24 cellular contexts compared by ENCODE assay signal in the genomic region with DNA sequence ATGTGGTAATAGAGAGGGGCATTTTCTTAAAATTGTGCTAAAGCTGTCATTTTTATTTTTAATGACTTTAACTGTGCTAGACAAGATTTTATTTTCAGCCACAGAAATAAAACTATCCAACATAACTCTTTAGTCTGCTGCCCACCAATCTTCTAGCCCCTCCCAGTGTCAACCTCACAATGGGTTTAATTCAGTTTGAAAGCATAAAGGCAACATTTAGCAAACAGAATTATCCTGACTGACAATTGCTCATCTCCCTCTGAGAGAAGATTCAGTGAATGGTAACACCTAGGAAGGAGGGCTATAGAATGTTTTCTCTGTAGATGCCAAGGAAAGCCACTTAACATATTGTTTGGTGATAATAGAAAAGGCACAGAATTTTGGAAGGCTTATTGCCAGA. TPM values are rescaled to one million over a fixed set of nuclear protein-coding genes. Genes with fewer than 3 reads are reported as not detected.
DNase-seq lines count a peak whose midpoint lies in the region; ATAC-seq, FAIRE-seq and TF ChIP-seq lines count a peak whose summit lies in the region.
"Had no signal": no experiment of that assay in that cellular context is flagged by ENCODE, and none has a peak within 500 bp of the region (broad histone marks: within the 10 kb centered on the region; RNA-seq: fewer than 3 reads in every experiment).

No MANE protein-coding gene starts in this region.

- H3K27ac ChIP-seq in dorsolateral prefrontal cortex: peak overlapping the region in 58 of 59 donors; percentile 26 to 99 (median 94)
- peak overlapping the region; percentile 96 for H3K27ac ChIP-seq in temporal lobe (ENCODE audit: low read depth, low read length)
- H3K27ac ChIP-seq in HepG2 (ENCODE audit: extremely low read length, insufficient read depth, low read length): no peak overlapping the region
- H3K27ac ChIP-seq: BLaER1 treated with 17β-estradiol and CSF1 and Interleukin-3, amounts not matched to agents 10 nM and 100 nM had no signal

- in situ Hi-C loops in HepG2 (cut with HindIII; ENCODE audit: extremely low pct_ligation_motif_present, low pct_unique_long_range_greater_than_20kb): no loop called here

- POLR2A ChIA-PET in HepG2 (lab: Yijun Ruan, JAX): no interaction called here

- no peaks in the 10 kb centered on the region for H3K9me3 ChIP-seq in HepG2 (ENCODE audit: low read length)
- H3K9me3 ChIP-seq: BLaER1 treated with 17β-estradiol and CSF1 and Interleukin-3, amounts not matched to agents 10 nM and 100 nM had no signal

- DNase-seq in NCI-H2227 treated with DMSO at 0.1 percent for 48 hours (lab: John Stamatoyannopoulos, UW): peak; percentile 71
- no peak for DNase-seq in dorsolateral prefrontal cortex
- DNase-seq in midbrain (lab: John Stamatoyannopoulos, UW): peak; percentile 41
- no peak for DNase-seq in HepG2 (ENCODE audit: low spot score)
- DNase-seq: CD4-positive, alpha-beta T cell; DMS53; GOT3; HCEC 1CT; NCI-H1048; NCI-H1417; NCI-H1694 treated with DMSO at 0.1 percent for 48 hours; NCI-H2081; NCI-H2171; NCI-H524; Right ventricle myocardium superior; RPMI8226 had no signal

- no peaks in the 10 kb centered on the region for H3K4me1 ChIP-seq in HepG2 (ENCODE audit: insufficient read depth, low read length)

- ATAC-seq in HG02970 (IDR thresholded peaks at IDR 0.05; ENCODE audit: low FRiP score, unreplicated experiment): no peak
- ATAC-seq in HepG2: no peak
- no peak for ATAC-seq in GM19328 (IDR thresholded peaks at IDR 0.05; ENCODE audit: unreplicated experiment)

- H3K9ac ChIP-seq in HepG2 (ENCODE audit: insufficient read depth, low read depth, low read length): no peak overlapping the region
- H3K9ac ChIP-seq: BLaER1 treated with 17β-estradiol and CSF1 and Interleukin-3, amounts not matched to agents 10 nM and 100 nM had no signal

- intact Hi-C loops in dorsolateral prefrontal cortex (cut with DNase I) (loop anchor here in 1 of 2 donors (10.0 kb wide), 2 partner anchors 174 to 274 kb away; no protein-coding TSS in a partner anchor), HepG2 (cut with micrococcal nuclease; ENCODE audit: unreplicated experiment) (no loop called here)

- H3K27me3 ChIP-seq in dorsolateral prefrontal cortex: no peaks in the 10 kb centered on the region
- no peaks in the 10 kb centered on the region for H3K27me3 ChIP-seq in HepG2 (ENCODE audit: control insufficient read depth in 1 of 2, insufficient read depth in 2 of 2, low read length in 2 of 2)
- H3K27me3 ChIP-seq: BLaER1 treated with 17β-estradiol and CSF1 and Interleukin-3, amounts not matched to agents 10 nM and 100 nM had no signal

- no peak for FAIRE-seq in HepG2 (lab: Jason Lieb, UNC)
- FAIRE-seq: A204.1 had no signal

- no peaks in the 10 kb centered on the region for H4K20me1 ChIP-seq in HepG2 (ENCODE audit: insufficient read depth, low read length)
- H4K20me1 ChIP-seq: BLaER1 treated with 17β-estradiol and CSF1 and Interleukin-3, amounts not matched to agents 10 nM and 100 nM had no signal

- no peak for TF ChIP-seq RAD21 in HepG2 (CRISPR knock-in tag; IDR thresholded peaks at IDR 0.05)

- no peak for TF ChIP-seq POLR2A in HepG2 (IDR thresholded peaks at IDR 0.05; ENCODE audit: insufficient read depth in 1 of 2, low read depth in 2 of 2, low read length in 2 of 2)

- H3K79me2 ChIP-seq in HepG2 (ENCODE audit: insufficient read depth, low read length): no peaks in the 10 kb centered on the region

- H2AFZ ChIP-seq in HepG2 (ENCODE audit: low read length): no peak overlapping the region

- H3K4me3 ChIP-seq in dorsolateral prefrontal cortex (peak overlapping the region; percentile 12 to 79 (median 58)), HepG2 (replicated peaks in 1 of 3; ENCODE audit: insufficient read depth in 1 of 3, low read depth in 2 of 3, low read length in 3 of 3) (no peak overlapping the region)
- H3K4me3 ChIP-seq: BLaER1 treated with 17β-estradiol and CSF1 and Interleukin-3, amounts not matched to agents 10 nM and 100 nM had no signal

- no TSS peak for BruUV-seq in HepG2 (replicated peaks; lab: Mats Ljungman, UMichigan)

- H3K4me2 ChIP-seq in HepG2 (ENCODE audit: low read depth, low read length): no peak overlapping the region

- CTCF ChIA-PET in HepG2 (lab: Yijun Ruan, JAX; ENCODE audit: low intra/inter-chr PET ratio, low total read pairs): no interaction called here

- no peak for TF ChIP-seq EP300 in HepG2 (IDR thresholded peaks at IDR 0.05; ENCODE audit: low read depth in 2 of 2, low read length in 2 of 2)
- TF ChIP-seq EP300 in HepG2 (CRISPR knock-in tag; IDR thresholded peaks at IDR 0.05; ENCODE audit: borderline replicate concordance): no peak

- TF ChIP-seq CTCF in dorsolateral prefrontal cortex (IDR thresholded peaks at IDR 0.05 in 54 of 56, conservative IDR thresholded peaks at IDR 0.05 in 2 of 56; ENCODE audit: low read depth in 1 of 56, partially characterized antibody in 56 of 56) (no peak), HepG2 (CRISPR knock-in tag; IDR thresholded peaks at IDR 0.05) (no peak)

- no peaks in the 10 kb centered on the region for H3K36me3 ChIP-seq in HepG2 (replicated peaks in 1 of 2; ENCODE audit: control insufficient read depth in 1 of 2, insufficient read depth in 2 of 2, low read length in 2 of 2)

TF ChIP-seq in HepG2, 621 proteins besides CTCF, POLR2A, EP300 and RAD21 (continues in another document):
- TF ChIP-seq DR1 (CRISPR knock-in tag; IDR thresholded peaks at IDR 0.05) (no peak), SSRP1 (CRISPR knock-in tag; IDR thresholded peaks at IDR 0.05) (no peak), ATF2 (CRISPR knock-in tag; IDR thresholded peaks at IDR 0.05) (no peak), ZNF496 (CRISPR knock-in tag; IDR thresholded peaks at IDR 0.05; ENCODE audit: insufficient replicate concordance) (no peak), ZNF256 (CRISPR knock-in tag; conservative IDR thresholded peaks at IDR 0.05) (no peak), CC2D1A (CRISPR knock-in tag; IDR thresholded peaks at IDR 0.05) (no peak), SOX6 (IDR thresholded peaks at IDR 0.05) (no peak), SOX6 (CRISPR knock-in tag; IDR thresholded peaks at IDR 0.05) (no peak), ZNF614 (CRISPR knock-in tag; IDR thresholded peaks at IDR 0.05; ENCODE audit: borderline replicate concordance) (no peak), CEBPG (CRISPR knock-in tag; IDR thresholded peaks at IDR 0.05) (no peak), ZSCAN9 (CRISPR knock-in tag; IDR thresholded peaks at IDR 0.05; ENCODE audit: borderline replicate concordance) (no peak), EHMT2 (IDR thresholded peaks at IDR 0.05; ENCODE audit: borderline replicate concordance, low read depth, low read length) (no peak), FOXO1 (CRISPR knock-in tag; IDR thresholded peaks at IDR 0.05) (no peak), YEATS4 (CRISPR knock-in tag; IDR thresholded peaks at IDR 0.05; ENCODE audit: borderline replicate concordance) (no peak), FOXM1 (CRISPR knock-in tag; IDR thresholded peaks at IDR 0.05) (no peak), TCF7 (IDR thresholded peaks at IDR 0.05; ENCODE audit: low read depth) (no peak)
- TF ChIP-seq, protein P1, sequence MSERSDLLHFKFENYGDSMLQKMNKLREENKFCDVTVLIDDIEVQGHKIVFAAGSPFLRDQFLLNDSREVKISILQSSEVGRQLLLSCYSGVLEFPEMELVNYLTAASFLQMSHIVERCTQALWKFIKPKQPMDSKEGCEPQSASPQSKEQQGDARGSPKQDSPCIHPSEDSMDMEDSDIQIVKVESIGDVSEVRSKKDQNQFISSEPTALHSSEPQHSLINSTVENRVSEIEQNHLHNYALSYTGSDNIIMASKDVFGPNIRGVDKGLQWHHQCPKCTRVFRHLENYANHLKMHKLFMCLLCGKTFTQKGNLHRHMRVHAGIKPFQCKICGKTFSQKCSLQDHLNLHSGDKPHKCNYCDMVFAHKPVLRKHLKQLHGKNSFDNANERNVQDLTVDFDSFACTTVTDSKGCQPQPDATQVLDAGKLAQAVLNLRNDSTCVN (CRISPR knock-in tag; IDR thresholded peaks at IDR 0.05; ENCODE audit: borderline replicate concordance): no peak

RNA-seq across cellular contexts. Expression of gene ERMN, which starts 5.2 kb away (rescaled TPM):
- total RNA-seq in dorsolateral prefrontal cortex: 100 to 1,000 TPM in 97 of 120 experiments, 10 to 100 TPM in 23; 40.3 to 874 (median 194) TPM
- total RNA-seq in temporal lobe: under 0.01 TPM
- not detected in 2 replicates for total RNA-seq in HepG2 (2016; rRNA removed; fragmentation: Illumina TruSeq; extraction: Trizol)
- not detected in 2 replicates for total RNA-seq in HepG2 (2016; cell fraction: cytosol; rRNA removed; fragmentation: Illumina TruSeq; extraction: Trizol; ENCODE audit: low read depth)
- not detected in 2 replicates for total RNA-seq in HepG2 (2016; cell fraction: insoluble cytoplasmic fraction; rRNA removed; fragmentation: Illumina TruSeq; extraction: Trizol)
- total RNA-seq in HepG2 (2016; cell fraction: membrane; rRNA removed; fragmentation: Illumina TruSeq; extraction: Trizol): not detected in 2 replicates
- total RNA-seq in HepG2 (2016; cell fraction: nucleus; rRNA removed; fragmentation: Illumina TruSeq; extraction: Trizol): not detected in 2 replicates
- not detected in 2 replicates for polyA plus RNA-seq in HepG2 (2011; rRNA removed)
- polyA plus RNA-seq in HepG2 (2011; cell fraction: cytosol; rRNA removed): not detected in 2 replicates
- polyA plus RNA-seq in HepG2 (2011; cell fraction: nucleus; rRNA removed): not detected in 2 replicates
- not detected in 2 replicates for polyA plus RNA-seq in HepG2 (2012)
- polyA plus RNA-seq in HepG2 (2016; cell fraction: cytosol; fragmentation: Illumina TruSeq; extraction: Trizol; ENCODE audit: low read depth): not detected in 2 replicates
- not detected in 2 replicates for polyA plus RNA-seq in HepG2 (2016; cell fraction: insoluble cytoplasmic fraction; fragmentation: Illumina TruSeq; extraction: Trizol; ENCODE audit: low read depth)
- not detected in 2 replicates for polyA plus RNA-seq in HepG2 (2016; cell fraction: membrane; fragmentation: Illumina TruSeq; extraction: Trizol; ENCODE audit: low read depth)
- polyA plus RNA-seq in HepG2 (2016; cell fraction: nucleus; fragmentation: Illumina TruSeq; extraction: Trizol; ENCODE audit: insufficient read depth, low read depth): not detected in 2 replicates
- not detected in 2 replicates for polyA minus RNA-seq in HepG2 (2011; rRNA and poly(A)+ RNA removed; ENCODE audit: low replicate concordance)
- not detected in 2 replicates for polyA minus RNA-seq in HepG2 (2011; cell fraction: cytosol; rRNA and poly(A)+ RNA removed)
- not detected in 2 replicates for polyA minus RNA-seq in HepG2 (2011; cell fraction: nucleus; rRNA and poly(A)+ RNA removed)
- total RNA-seq: G401, Right ventricle myocardium superior, SK-MEL-5 had no signal
- polyA plus RNA-seq: AG04450 had no signal

Comparison
In these comparisons a context has a peak if more than half of its experiments do, and no peak if none do; other contexts are left out.
1. DNase-seq: peak in NCI-H2227 treated with DMSO at 0.1 percent for 48 hours (single experiment) and midbrain (single experiment); none in dorsolateral prefrontal cortex (0 of 10) and HepG2 (single experiment).
2. H3K4me3 ChIP-seq: peak in dorsolateral prefrontal cortex (59 of 59); none in HepG2 (0 of 3).
3. RNA of gene ERMN, which starts 5.2 kb away (total RNA-seq): 40.3 to 874 TPM in dorsolateral prefrontal cortex; under 0.01 TPM in temporal lobe (single experiment) and not detected in HepG2; every median in the first group is over 10 times any median in the second.